In genomic region chr5:139273572-139274264, GRCh38 we compare ENCODE assay signal across 8 cellular contexts. TPM values are rescaled to one million over a fixed set of nuclear protein-coding genes. Genes with fewer than 3 reads are reported as not detected.
DNase-seq lines count a peak whose midpoint lies in the region; ATAC-seq and TF ChIP-seq lines count a peak whose summit lies in the region.

No MANE protein-coding gene starts in this region.

- peak overlapping the region; percentile 25 for H2AK5ac ChIP-seq in mesenchymal stem cell (ENCODE audit: low read length, severe bottlenecking)

- peaks cover 5% of the 10 kb centered on the region for H3K79me1 ChIP-seq in mesenchymal stem cell (replicated peaks; ENCODE audit: low read length, poor library complexity, severe bottlenecking)

- peak overlapping the region; percentile 86 for H3K4me3 ChIP-seq in CD4-positive, CD25-positive, alpha-beta regulatory T cell (ENCODE audit: low read depth, low read length)
- H3K4me3 ChIP-seq in mesenchymal stem cell (ENCODE audit: insufficient read depth in 1 of 2, low read depth in 1 of 2, low read length in 2 of 2) = peak overlapping the region; percentile 69 to 94

- peak overlapping the region; percentile 87 to 94 (median 89) for H3K27ac Mint-ChIP-seq in CD4-positive, CD25-positive, alpha-beta regulatory T cell
- peak overlapping the region; percentile 92 for H3K27ac Mint-ChIP-seq in activated CD8-positive, alpha-beta T cell treated with anti-CD3 and anti-CD28 coated beads for 36 hours

- peak overlapping the region; percentile 81 for H4K8ac ChIP-seq in mesenchymal stem cell (ENCODE audit: low read length)

- peak overlapping the region; percentile 63 for H3K4me2 ChIP-seq in mesenchymal stem cell (ENCODE audit: low read length, poor library complexity, severe bottlenecking)

- H2BK12ac ChIP-seq in mesenchymal stem cell (ENCODE audit: low read length in 2 of 2) = no peak overlapping the region

- peaks cover 2% of the 10 kb centered on the region for H3K36me3 ChIP-seq in CD4-positive, CD25-positive, alpha-beta regulatory T cell (ENCODE audit: control insufficient read depth, insufficient read depth, low read length)
- peaks cover 6 to 36% of the 10 kb centered on the region in 2 experiments for H3K36me3 ChIP-seq in mesenchymal stem cell (ENCODE audit: control insufficient read depth in 1 of 2, insufficient read depth in 2 of 2, low read depth in 1 of 2, low read length in 2 of 2)

- H3K27ac ChIP-seq in CD4-positive, CD25-positive, alpha-beta regulatory T cell (ENCODE audit: insufficient read depth, low read length, poor library complexity, severe bottlenecking) = peak overlapping the region; percentile 69
- peak overlapping the region; percentile 52 for H3K27ac ChIP-seq in mesenchymal stem cell (ENCODE audit: low read length, poor library complexity, severe bottlenecking)

- no peaks in the 10 kb centered on the region for H3K36me3 Mint-ChIP-seq in CD4-positive, CD25-positive, alpha-beta regulatory T cell
- H3K36me3 Mint-ChIP-seq in activated CD8-positive, alpha-beta T cell treated with anti-CD3 and anti-CD28 coated beads for 36 hours (ENCODE audit: low read depth) = peaks cover 43% of the 10 kb centered on the region

- peak overlapping the region; percentile 2 to 67 for H3K18ac ChIP-seq in mesenchymal stem cell (ENCODE audit: low read depth in 1 of 2, low read length in 2 of 2)

- H3K14ac ChIP-seq in mesenchymal stem cell (ENCODE audit: low read length in 2 of 2) = peak overlapping the region in 1 of 2 experiments; percentile 50

- H3K4me1 Mint-ChIP-seq in CD4-positive, CD25-positive, alpha-beta regulatory T cell = peaks cover 0 to 58% (median 36%) of the 10 kb centered on the region in 4 donors
- H3K4me1 Mint-ChIP-seq in activated CD8-positive, alpha-beta T cell treated with anti-CD3 and anti-CD28 coated beads for 36 hours (ENCODE audit: low read depth) = peaks cover 58% of the 10 kb centered on the region

- peak overlapping the region; percentile 35 to 60 for H3K4ac ChIP-seq in mesenchymal stem cell (ENCODE audit: low read depth in 1 of 2, low read length in 2 of 2)

- no peak overlapping the region for H3K23ac ChIP-seq in mesenchymal stem cell (ENCODE audit: low read length in 2 of 2)

- peak overlapping the region; percentile 95 for H3K9ac ChIP-seq in mesenchymal stem cell (ENCODE audit: low read length)

- H3K27me3 Mint-ChIP-seq in CD4-positive, CD25-positive, alpha-beta regulatory T cell = no peaks in the 10 kb centered on the region
- H3K27me3 Mint-ChIP-seq in activated CD8-positive, alpha-beta T cell treated with anti-CD3 and anti-CD28 coated beads for 36 hours = peaks cover 2% of the 10 kb centered on the region

- no peaks in the 10 kb centered on the region for H3K27me3 ChIP-seq in CD4-positive, CD25-positive, alpha-beta regulatory T cell (ENCODE audit: control insufficient read depth, insufficient read depth, low read length)
- H3K27me3 ChIP-seq in mesenchymal stem cell (ENCODE audit: control insufficient read depth in 1 of 2, insufficient read depth in 1 of 2, low read length in 2 of 2) = no peaks in the 10 kb centered on the region

- WGBS in mesenchymal stem cell = 2% methylated on average over 36 of the region's 44 CpGs

- peak overlapping the region; percentile 55 for H2AFZ ChIP-seq in mesenchymal stem cell (ENCODE audit: low read depth, low read length)

- POLR2A ChIA-PET in activated CD8-positive, alpha-beta T cell treated with anti-CD3 and anti-CD28 coated beads for 36 hours (lab: Charles Lee) = interaction anchor here (0.6 to 18.0 kb wide), 4 partner anchors 25 to 689 kb away, joined by 3 to 384 read pairs (median 4); partner anchors contain the start of genes MATR3 and PAIP2

- CTCF ChIA-PET in activated CD8-positive, alpha-beta T cell treated with anti-CD3 and anti-CD28 coated beads for 36 hours (lab: Charles Lee) = interaction anchor here (1.3 to 3.2 kb wide), 2 partner anchors 22 to 69 kb away, joined by 4 to 11 read pairs; no protein-coding TSS in a partner anchor

- peak overlapping the region; percentile 61 for H4K91ac ChIP-seq in mesenchymal stem cell (ENCODE audit: low read length)

- no peak overlapping the region for H2BK5ac ChIP-seq in mesenchymal stem cell (ENCODE audit: low read depth, low read length, poor library complexity, severe bottlenecking)

- no peak overlapping the region for H2BK120ac ChIP-seq in mesenchymal stem cell (ENCODE audit: low read depth, low read length)

- H2BK15ac ChIP-seq in mesenchymal stem cell (ENCODE audit: low read depth, poor library complexity, severe bottlenecking) = no peak overlapping the region

- peak; percentile 82 to 89 (median 89) for DNase-seq in CD4-positive, CD25-positive, alpha-beta regulatory T cell
- DNase-seq in NCI-H748 treated with DMSO at 0.1 percent for 48 hours (lab: John Stamatoyannopoulos, UW) = peak; percentile 42
- peak; percentile 90 for DNase-seq in activated CD8-positive, alpha-beta T cell treated with anti-CD3 and anti-CD28 coated beads for 36 hours
- peak; percentile 78 for DNase-seq in effector CD8-positive, alpha-beta T cell (lab: John Stamatoyannopoulos, UW)
- DNase-seq in mesenchymal stem cell = peak; percentile 90
- peak; percentile 68 for DNase-seq in stimulated activated CD8-positive, alpha-beta memory T cell treated with anti-CD3 and anti-CD28 coated beads, Interleukin-12 subunit alpha, Interleukin-12 subunit beta, amount 100 ng/mL, for 24 hours (ENCODE audit: extremely low read depth)

- no peak for TF ChIP-seq CTCF in activated CD8-positive, alpha-beta T cell treated with anti-CD3 and anti-CD28 coated beads for 36 hours (IDR thresholded peaks at IDR 0.05)

- intact Hi-C loops in activated CD8-positive, alpha-beta T cell treated with anti-CD3 and anti-CD28 coated beads for 36 hours (cut with micrococcal nuclease) = no loop called here

- peak overlapping the region; percentile 80 to 93 (median 90) for H3K4me3 Mint-ChIP-seq in CD4-positive, CD25-positive, alpha-beta regulatory T cell
- peak overlapping the region; percentile 97 for H3K4me3 Mint-ChIP-seq in activated CD8-positive, alpha-beta T cell treated with anti-CD3 and anti-CD28 coated beads for 36 hours

- TF ChIP-seq POLR2A in GM19193 (IDR thresholded peaks at IDR 0.05; ENCODE audit: extremely low read depth, insufficient read depth, insufficient read length) = peak; percentile 96

- H3K9me3 Mint-ChIP-seq in CD4-positive, CD25-positive, alpha-beta regulatory T cell = no peaks in the 10 kb centered on the region
- H3K9me3 Mint-ChIP-seq in activated CD8-positive, alpha-beta T cell treated with anti-CD3 and anti-CD28 coated beads for 36 hours = no peaks in the 10 kb centered on the region

- peaks cover 44% of the 10 kb centered on the region for H3K4me1 ChIP-seq in CD4-positive, CD25-positive, alpha-beta regulatory T cell (ENCODE audit: control insufficient read depth, insufficient read depth, low read length, poor library complexity, severe bottlenecking)
- peaks cover 14% of the 10 kb centered on the region for H3K4me1 ChIP-seq in mesenchymal stem cell (ENCODE audit: control insufficient read depth, insufficient read depth, low read depth, low read length)

- no peaks in the 10 kb centered on the region for H3K9me3 ChIP-seq in CD4-positive, CD25-positive, alpha-beta regulatory T cell (ENCODE audit: control insufficient read depth in 2 of 2, low read length in 2 of 2)
- no peaks in the 10 kb centered on the region for H3K9me3 ChIP-seq in mesenchymal stem cell (ENCODE audit: control insufficient read depth, low read length)

- ATAC-seq in CD4-positive, CD25-positive, alpha-beta regulatory T cell (ENCODE audit: low read depth in 2 of 2) = peak; percentile 88 to 90
- peak; percentile 69 for ATAC-seq in HG03378 (IDR thresholded peaks at IDR 0.05; ENCODE audit: unreplicated experiment)
- ATAC-seq in activated CD8-positive, alpha-beta T cell treated with anti-CD3 and anti-CD28 coated beads for 36 hours = peak; percentile 93

RNA-seq across cellular contexts. Expression of gene MATR3, which starts 19.8 kb away (rescaled TPM):
- total RNA-seq in CD4-positive, CD25-positive, alpha-beta regulatory T cell = 391 TPM
- polyA plus RNA-seq in CD4-positive, CD25-positive, alpha-beta regulatory T cell = 100 to 1,000 TPM; 327 to 383 (median 361) TPM
- 100 to 1,000 TPM; 181 to 209 TPM for total RNA-seq in activated CD8-positive, alpha-beta T cell treated with anti-CD3 and anti-CD28 coated beads for 36 hours
- polyA plus RNA-seq in mesenchymal stem cell (2013, experiment 1 of 2) = 104 TPM
- 105 TPM for polyA plus RNA-seq in mesenchymal stem cell (2013, experiment 2 of 2)

Comparison
In these comparisons a context has a peak if more than half of its experiments do, and no peak if none do; other contexts are left out.
1. Peak in every context shown above with its lines: DNase-seq, ATAC-seq, H3K4me3 ChIP-seq and H3K27ac ChIP-seq.